Comparison of ENCODE assay signal across 22 cellular contexts in genomic region chr11:34529643-34530042, GRCh38. TPM values are rescaled to one million over a fixed set of nuclear protein-coding genes. Genes with fewer than 3 reads are reported as not detected.
DNase-seq lines count a peak whose midpoint lies in the region; ATAC-seq and TF ChIP-seq lines count a peak whose summit lies in the region.
"Had no signal": no experiment of that assay in that cellular context is flagged by ENCODE, and none has a peak within 500 bp of the region (broad histone marks: within the 10 kb centered on the region; RNA-seq: fewer than 3 reads in every experiment).

No MANE protein-coding gene starts in this region.

- H3K27me3 ChIP-seq in PC-3 (ENCODE audit: low read length) (no peaks in the 10 kb centered on the region), right lobe of liver (no peaks in the 10 kb centered on the region)
- H3K27me3 ChIP-seq: BE2C; BLaER1 treated with 17β-estradiol and CSF1 and Interleukin-3, amounts not matched to agents 10 nM and 100 nM had no signal

- H3K9me2 ChIP-seq in PC-3 (replicated peaks; ENCODE audit: low read length): no peaks in the 10 kb centered on the region

- H3K9me3 ChIP-seq in PC-3 (ENCODE audit: low read length) (no peaks in the 10 kb centered on the region), right lobe of liver (no peaks in the 10 kb centered on the region)
- H3K9me3 ChIP-seq: BE2C had no signal

- H3K4me3 ChIP-seq in PC-3 (ENCODE audit: low read length): peak overlapping the region; percentile 14; the same call in 1 of the 2 replicates
- H3K4me3 ChIP-seq in right lobe of liver: no peak overlapping the region
- H3K4me3 ChIP-seq: BLaER1 treated with 17β-estradiol and CSF1 and Interleukin-3, amounts not matched to agents 10 nM and 100 nM; GM23248 had no signal

- no peaks in the 10 kb centered on the region for H4K20me1 ChIP-seq in PC-3 (ENCODE audit: low read length)
- H4K20me1 ChIP-seq: BLaER1 treated with 17β-estradiol and CSF1 and Interleukin-3, amounts not matched to agents 10 nM and 100 nM had no signal

- BruUV-seq in PC-3 (replicated peaks; lab: Mats Ljungman, UMichigan): no TSS peak

- 24% methylated on average over 1 of the region's 1 CpG for WGBS in right lobe of liver (ENCODE audit: insufficient coverage, low coverage, low lambda C conversion rate, missing lambda C conversion rate)

- CTCF ChIA-PET in PC-3 (lab: Charles Lee): no interaction called here

- intact Hi-C loops in PC-3 (cut with micrococcal nuclease): no loop called here
- intact Hi-C loops in right lobe of liver (cut with DNase I): no loop called here

- ATAC-seq in PC-3: peak; percentile 78
- ATAC-seq in left lobe of liver: peak; percentile 78
- ATAC-seq in right lobe of liver: peak; percentile 73 to 80 (median 78)
- no peak for ATAC-seq in HG02623 (IDR thresholded peaks at IDR 0.05; ENCODE audit: unreplicated experiment)

- TF ChIP-seq POLR2A in right lobe of liver (IDR thresholded peaks at IDR 0.05): no peak

- POLR2A ChIA-PET in PC-3 (lab: Charles Lee; ENCODE audit: unreplicated experiment): no interaction called here

- H3K27ac ChIP-seq in PC-3 (ENCODE audit: low read length) (no peak overlapping the region), right lobe of liver (peak overlapping the region in 1 of 3 donors; percentile 10)
- H3K27ac ChIP-seq: 22Rv1; BLaER1 treated with 17β-estradiol and CSF1 and Interleukin-3, amounts not matched to agents 10 nM and 100 nM; GM23248 had no signal

- peak overlapping the region; percentile 60 for H3K4me2 ChIP-seq in PC-3 (ENCODE audit: low read length)
- H3K4me2 ChIP-seq: BLaER1 treated with 17β-estradiol and CSF1 and Interleukin-3, amounts not matched to agents 10 nM and 100 nM had no signal

- no peak overlapping the region for H3K9ac ChIP-seq in PC-3 (ENCODE audit: low read length)
- H3K9ac ChIP-seq: BLaER1 treated with 17β-estradiol and CSF1 and Interleukin-3, amounts not matched to agents 10 nM and 100 nM; GM23248 had no signal

- H3K4me1 ChIP-seq in PC-3 (ENCODE audit: insufficient read depth, low read length) (peaks cover 10% of the 10 kb centered on the region; the same call in 1 of the 2 replicates), right lobe of liver (peaks cover 0 to 23% (median 6%) of the 10 kb centered on the region in 4 donors)
- H3K4me1 ChIP-seq: BE2C had no signal

- H3K79me2 ChIP-seq in PC-3 (ENCODE audit: low read length): no peaks in the 10 kb centered on the region

- no peak for TF ChIP-seq CTCF in PC-3 (conservative IDR thresholded peaks at IDR 0.05; ENCODE audit: low read depth, low read length)
- no peak for TF ChIP-seq CTCF in right lobe of liver (IDR thresholded peaks at IDR 0.05)

- H2AFZ ChIP-seq in PC-3 (ENCODE audit: low read length): peak overlapping the region; percentile 24
- H2AFZ ChIP-seq: GM23248 had no signal

- H3F3A ChIP-seq in PC-3 (ENCODE audit: low read length, unreplicated experiment): no peaks in the 10 kb centered on the region

- H3K36me3 ChIP-seq in PC-3 (ENCODE audit: low read depth, low read length): no peaks in the 10 kb centered on the region
- H3K36me3 ChIP-seq in right lobe of liver: no peaks in the 10 kb centered on the region
- H3K36me3 ChIP-seq: BE2C; BLaER1 treated with 17β-estradiol and CSF1 and Interleukin-3, amounts not matched to agents 10 nM and 100 nM had no signal

- peak; percentile 23 for DNase-seq in NCI-H748 (lab: John Stamatoyannopoulos, UW; ENCODE audit: unreplicated experiment)
- no peak for DNase-seq in NCI-H748 treated with DMSO at 0.1 percent for 48 hours (lab: John Stamatoyannopoulos, UW)
- peak; percentile 22 for DNase-seq in PC-3
- DNase-seq in left lobe of liver (ENCODE audit: low spot score): no peak
- no peak for DNase-seq in right lobe of liver
- no peak for DNase-seq in SK-N-DZ (ENCODE audit: low spot score)
- DNase-seq in dedifferentiated amniotic fluid mesenchymal stem cell (ENCODE audit: extremely low spot score): no peak
- DNase-seq: ACHN; AML-193; BE2C; CD4-positive, alpha-beta T cell; CD8-positive, alpha-beta memory T cell; DMS 273 treated with DMSO at 0.1 percent for 48 hours; DND-41; GM23248; H7; HCEC 1CT had no signal

RNA-seq across cellular contexts. Expression of gene ELF5, which starts 16.0 kb away (rescaled TPM):
- total RNA-seq in PC-3 (2014; rRNA removed): 0.11 TPM in 1 of 2 replicates, not detected in the other
- total RNA-seq in left lobe of liver: 0.10 TPM
- under 1 TPM in 2 of 6 experiments, not detected in 4; 0.09 to 0.22 TPM for total RNA-seq in right lobe of liver
- polyA plus RNA-seq in SK-N-DZ (2014; cell fraction: cytosol; rRNA removed): not detected in 2 replicates
- not detected in 2 replicates for polyA plus RNA-seq in SK-N-DZ (2014; cell fraction: nucleus; rRNA removed)
- total RNA-seq: CD4-positive, alpha-beta T cell; CD8-positive, alpha-beta memory T cell; GM23248; H1; H7 had no signal
- polyA plus RNA-seq: CD14-positive monocyte; CD8-positive, alpha-beta memory T cell; GM23248; H1 had no signal

Comparison
In these comparisons a context has a peak if more than half of its experiments do, and no peak if none do; other contexts are left out.
1. DNase-seq: peak in NCI-H748 (single experiment) and PC-3 (single experiment); none in NCI-H748 treated with DMSO at 0.1 percent for 48 hours (single experiment), left lobe of liver (single experiment), right lobe of liver (0 of 3), SK-N-DZ (single experiment) and dedifferentiated amniotic fluid mesenchymal stem cell (single experiment).